Comparison of ENCODE assay signal across 6 cellular contexts in genomic region chr20:8461186-8461585, GRCh38.
"Had no signal": no experiment of that assay in that cellular context is flagged by ENCODE, and none has a peak within 500 bp of the region (broad histone marks: within the 10 kb centered on the region; RNA-seq: fewer than 3 reads in every experiment).

No MANE protein-coding gene starts in this region.

- H3K9ac ChIP-seq: GM23248 had no signal

- H3K36me3 ChIP-seq: HAP-1 had no signal

- H3K27ac ChIP-seq: GM23248, HL-60 had no signal

- H3K9me3 ChIP-seq: HAP-1 had no signal

- DNase-seq: GM23248, GOT3, H7, HFFc6 had no signal

- H2AFZ ChIP-seq: GM23248 had no signal

- H3K4me3 ChIP-seq: GM23248, HAP-1 had no signal

- H3K4me1 ChIP-seq: HAP-1 had no signal
